ENCODE assay signal across 1 cellular context in the genomic region with DNA sequence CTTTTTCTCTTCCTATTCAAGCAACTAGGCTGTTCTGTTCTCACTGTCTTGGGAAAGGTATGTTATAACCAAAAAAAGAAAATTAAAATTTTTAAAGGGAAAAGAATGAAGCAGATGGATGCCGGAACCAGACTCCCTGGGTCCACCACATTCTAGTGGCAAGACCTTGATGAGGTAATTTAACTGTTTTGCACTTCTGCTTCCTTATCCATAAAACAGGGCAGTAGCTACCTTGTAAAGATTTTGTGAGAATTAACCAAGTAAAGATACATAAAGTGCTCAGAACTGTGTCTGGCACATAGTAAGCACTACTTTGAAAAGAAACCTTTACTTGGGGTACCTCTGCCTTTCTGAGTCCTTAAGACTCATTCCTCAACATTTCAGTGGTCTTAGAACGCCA.
TF ChIP-seq lines count a peak whose summit lies in the region.

No MANE protein-coding gene starts in this region.

TF ChIP-seq in A549, 52 proteins besides CTCF, POLR2A, EP300 and RAD21 (continued from another document):
- TF ChIP-seq ELK1 (IDR thresholded peaks at IDR 0.05; ENCODE audit: low read depth, low read length) (no peak), HOXB13 (CRISPR knock-in tag; IDR thresholded peaks at IDR 0.05; ENCODE audit: low read depth) (no peak), JUN (IDR thresholded peaks at IDR 0.05) (no peak)
- TF ChIP-seq, protein P1, sequence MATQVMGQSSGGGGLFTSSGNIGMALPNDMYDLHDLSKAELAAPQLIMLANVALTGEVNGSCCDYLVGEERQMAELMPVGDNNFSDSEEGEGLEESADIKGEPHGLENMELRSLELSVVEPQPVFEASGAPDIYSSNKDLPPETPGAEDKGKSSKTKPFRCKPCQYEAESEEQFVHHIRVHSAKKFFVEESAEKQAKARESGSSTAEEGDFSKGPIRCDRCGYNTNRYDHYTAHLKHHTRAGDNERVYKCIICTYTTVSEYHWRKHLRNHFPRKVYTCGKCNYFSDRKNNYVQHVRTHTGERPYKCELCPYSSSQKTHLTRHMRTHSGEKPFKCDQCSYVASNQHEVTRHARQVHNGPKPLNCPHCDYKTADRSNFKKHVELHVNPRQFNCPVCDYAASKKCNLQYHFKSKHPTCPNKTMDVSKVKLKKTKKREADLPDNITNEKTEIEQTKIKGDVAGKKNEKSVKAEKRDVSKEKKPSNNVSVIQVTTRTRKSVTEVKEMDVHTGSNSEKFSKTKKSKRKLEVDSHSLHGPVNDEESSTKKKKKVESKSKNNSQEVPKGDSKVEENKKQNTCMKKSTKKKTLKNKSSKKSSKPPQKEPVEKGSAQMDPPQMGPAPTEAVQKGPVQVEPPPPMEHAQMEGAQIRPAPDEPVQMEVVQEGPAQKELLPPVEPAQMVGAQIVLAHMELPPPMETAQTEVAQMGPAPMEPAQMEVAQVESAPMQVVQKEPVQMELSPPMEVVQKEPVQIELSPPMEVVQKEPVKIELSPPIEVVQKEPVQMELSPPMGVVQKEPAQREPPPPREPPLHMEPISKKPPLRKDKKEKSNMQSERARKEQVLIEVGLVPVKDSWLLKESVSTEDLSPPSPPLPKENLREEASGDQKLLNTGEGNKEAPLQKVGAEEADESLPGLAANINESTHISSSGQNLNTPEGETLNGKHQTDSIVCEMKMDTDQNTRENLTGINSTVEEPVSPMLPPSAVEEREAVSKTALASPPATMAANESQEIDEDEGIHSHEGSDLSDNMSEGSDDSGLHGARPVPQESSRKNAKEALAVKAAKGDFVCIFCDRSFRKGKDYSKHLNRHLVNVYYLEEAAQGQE (IDR thresholded peaks at IDR 0.05), result no peak
